Comparison of ENCODE assay signal across 17 cellular contexts in genomic region chr2:125167820-125168219, GRCh38.
DNase-seq lines count a peak whose midpoint lies in the region; ATAC-seq lines count a peak whose summit lies in the region.
"Had no signal": no experiment of that assay in that cellular context is flagged by ENCODE, and none has a peak within 500 bp of the region (broad histone marks: within the 10 kb centered on the region; RNA-seq: fewer than 3 reads in every experiment).

No MANE protein-coding gene starts in this region.

- DNase-seq in HT1080 (ENCODE audit: low read depth) (peak; percentile 77), astrocyte of the hippocampus (ENCODE audit: low read depth, low spot score) (peak; percentile 34), fibroblast of the conjunctiva (ENCODE audit: low read depth) (peak; percentile 36), NCI-H1092 treated with DMSO at 0.1 percent for 48 hours (lab: John Stamatoyannopoulos, UW) (no peak), left colon (no peak), SKM-1 treated with dmso at 0.1 percent for 144 hours (lab: John Stamatoyannopoulos, UW; ENCODE audit: unreplicated experiment) (no peak)
- DNase-seq: activated CD4-positive, CD25-positive, alpha-beta regulatory T cell; amygdala; colonic mucosa; glutamatergic neuron; naive thymus-derived CD4-positive, alpha-beta T cell; NCI-H187 treated with DMSO at 0.1 percent for 48 hours; NCI-H446; Right ventricle myocardium superior; stimulated activated CD4-positive, alpha-beta T cell treated with anti-CD3 and anti-CD28 coated beads, Interleukin-12 subunit alpha, Interleukin-12 subunit beta, amount 100 ng/mL, for 4 hours; thyroid gland had no signal

- intact Hi-C loops in left colon (cut with DNase I, micrococcal nuclease): no loop called here

- no peak for ATAC-seq in left colon
- no peak for ATAC-seq in HG03521 (IDR thresholded peaks at IDR 0.05; ENCODE audit: unreplicated experiment)
- ATAC-seq: naive thymus-derived CD4-positive, alpha-beta T cell had no signal

Comparison
In these comparisons a context has a peak if more than half of its experiments do, and no peak if none do; other contexts are left out.
1. DNase-seq: peak in HT1080 (single experiment), astrocyte of the hippocampus (single experiment) and fibroblast of the conjunctiva (single experiment); none in NCI-H1092 treated with DMSO at 0.1 percent for 48 hours (single experiment), left colon (0 of 2) and SKM-1 treated with dmso at 0.1 percent for 144 hours (single experiment).